8 cellular contexts compared by ENCODE assay signal in the genomic region with DNA sequence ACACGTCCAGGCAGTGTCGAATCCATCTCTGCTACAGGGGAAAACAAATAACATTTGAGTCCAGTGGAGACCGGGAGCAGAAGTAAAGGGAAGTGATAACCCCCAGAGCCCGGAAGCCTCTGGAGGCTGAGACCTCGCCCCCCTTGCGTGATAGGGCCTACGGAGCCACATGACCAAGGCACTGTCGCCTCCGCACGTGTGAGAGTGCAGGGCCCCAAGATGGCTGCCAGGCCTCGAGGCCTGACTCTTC. TPM values are rescaled to one million over a fixed set of nuclear protein-coding genes. Genes with fewer than 3 reads are reported as not detected.
DNase-seq lines count a peak whose midpoint lies in the region; ATAC-seq, FAIRE-seq and TF ChIP-seq lines count a peak whose summit lies in the region.

No MANE protein-coding gene starts in this region.

- no peak for ATAC-seq in activated T-cell treated with anti-CD3 and anti-CD28 coated beads, Interleukin-2, amount 50 U/mL, for 4 hours
- ATAC-seq in SK-N-SH treated with all-trans-retinoic acid at 6 μM for 48 hours: no peak; the same call in 2 of the 3 replicates

- no peaks in the 10 kb centered on the region for H3K9me3 ChIP-seq in small intestine (ENCODE audit: control insufficient read depth, low read depth)

- no peak for DNase-seq in activated T-cell treated with anti-CD3 and anti-CD28 coated beads, Interleukin-2, amount 50 U/mL, for 4 hours
- DNase-seq in activated T-cell treated with anti-CD3 and anti-CD28 coated beads for 4 hours (no peak), fibroblast of villous mesenchyme (ENCODE audit: low read depth) (no peak), small intestine (no peak), DMS79 treated with DMSO at 0.1 percent for 48 hours (lab: John Stamatoyannopoulos, UW) (no peak), NCI-H748 treated with DMSO at 0.1 percent for 48 hours (lab: John Stamatoyannopoulos, UW) (no peak), DMS153 (lab: John Stamatoyannopoulos, UW) (no peak)

- no peak for TF ChIP-seq CTCF in fibroblast of villous mesenchyme (IDR thresholded peaks at IDR 0.05; ENCODE audit: insufficient read depth, low read depth, low read length)

- H3K4me3 ChIP-seq in fibroblast of villous mesenchyme (ENCODE audit: low read depth, low read length) (peak overlapping the region; percentile 66), small intestine (ENCODE audit: low read depth in 1 of 2, low read length in 2 of 2) (peak overlapping the region; percentile 31 to 46)

- peaks cover 0 to 7% of the 10 kb centered on the region in 2 donors for H3K4me1 ChIP-seq in small intestine (ENCODE audit: control insufficient read depth in 2 of 2, insufficient read depth in 1 of 2, low read depth in 1 of 2, low read length in 1 of 2)

- H3K4me1 Mint-ChIP-seq in activated T-cell treated with anti-CD3 and anti-CD28 coated beads, Interleukin-2, amount 50 U/mL, for 4 hours (ENCODE audit: low read depth): peaks cover 44% of the 10 kb centered on the region

- peak overlapping the region; percentile 69 to 99 for H3K27ac ChIP-seq in small intestine (ENCODE audit: low read depth in 1 of 2, low read length in 1 of 2)

- no peaks in the 10 kb centered on the region for H3K27me3 Mint-ChIP-seq in activated T-cell treated with anti-CD3 and anti-CD28 coated beads, Interleukin-2, amount 50 U/mL, for 4 hours (ENCODE audit: low read depth)

- FAIRE-seq in small intestine (lab: Jason Lieb, UNC): peak; percentile 26

- no peaks in the 10 kb centered on the region for H3K27me3 ChIP-seq in small intestine (ENCODE audit: control insufficient read depth in 2 of 2, insufficient read depth in 2 of 2, low read length in 2 of 2)

- no peaks in the 10 kb centered on the region for H3K9me3 Mint-ChIP-seq in activated T-cell treated with anti-CD3 and anti-CD28 coated beads, Interleukin-2, amount 50 U/mL, for 4 hours

- WGBS in small intestine, 3 donors: 0 to 1% (median 1%) methylated on average over 11 of the region's 11 CpGs

- peaks cover 68% of the 10 kb centered on the region for H3K36me3 Mint-ChIP-seq in activated T-cell treated with anti-CD3 and anti-CD28 coated beads, Interleukin-2, amount 50 U/mL, for 4 hours (ENCODE audit: insufficient read depth)

- peaks cover 8 to 13% of the 10 kb centered on the region in 2 donors for H3K36me3 ChIP-seq in small intestine (ENCODE audit: control insufficient read depth in 2 of 2, insufficient read depth in 2 of 2, low read length in 2 of 2)

- H3K4me3 Mint-ChIP-seq in activated T-cell treated with anti-CD3 and anti-CD28 coated beads, Interleukin-2, amount 50 U/mL, for 4 hours: peak overlapping the region; percentile 91

TF ChIP-seq in SK-N-SH treated with all-trans-retinoic acid at 6 μM for 48 hours, 23 proteins besides CTCF, POLR2A, EP300 and RAD21:
- TF ChIP-seq, protein P1, sequence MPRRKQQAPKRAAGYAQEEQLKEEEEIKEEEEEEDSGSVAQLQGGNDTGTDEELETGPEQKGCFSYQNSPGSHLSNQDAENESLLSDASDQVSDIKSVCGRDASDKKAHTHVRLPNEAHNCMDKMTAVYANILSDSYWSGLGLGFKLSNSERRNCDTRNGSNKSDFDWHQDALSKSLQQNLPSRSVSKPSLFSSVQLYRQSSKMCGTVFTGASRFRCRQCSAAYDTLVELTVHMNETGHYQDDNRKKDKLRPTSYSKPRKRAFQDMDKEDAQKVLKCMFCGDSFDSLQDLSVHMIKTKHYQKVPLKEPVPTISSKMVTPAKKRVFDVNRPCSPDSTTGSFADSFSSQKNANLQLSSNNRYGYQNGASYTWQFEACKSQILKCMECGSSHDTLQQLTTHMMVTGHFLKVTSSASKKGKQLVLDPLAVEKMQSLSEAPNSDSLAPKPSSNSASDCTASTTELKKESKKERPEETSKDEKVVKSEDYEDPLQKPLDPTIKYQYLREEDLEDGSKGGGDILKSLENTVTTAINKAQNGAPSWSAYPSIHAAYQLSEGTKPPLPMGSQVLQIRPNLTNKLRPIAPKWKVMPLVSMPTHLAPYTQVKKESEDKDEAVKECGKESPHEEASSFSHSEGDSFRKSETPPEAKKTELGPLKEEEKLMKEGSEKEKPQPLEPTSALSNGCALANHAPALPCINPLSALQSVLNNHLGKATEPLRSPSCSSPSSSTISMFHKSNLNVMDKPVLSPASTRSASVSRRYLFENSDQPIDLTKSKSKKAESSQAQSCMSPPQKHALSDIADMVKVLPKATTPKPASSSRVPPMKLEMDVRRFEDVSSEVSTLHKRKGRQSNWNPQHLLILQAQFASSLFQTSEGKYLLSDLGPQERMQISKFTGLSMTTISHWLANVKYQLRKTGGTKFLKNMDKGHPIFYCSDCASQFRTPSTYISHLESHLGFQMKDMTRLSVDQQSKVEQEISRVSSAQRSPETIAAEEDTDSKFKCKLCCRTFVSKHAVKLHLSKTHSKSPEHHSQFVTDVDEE (CRISPR knock-in tag; IDR thresholded peaks at IDR 0.05): no peak
- TF ChIP-seq, protein P2, sequence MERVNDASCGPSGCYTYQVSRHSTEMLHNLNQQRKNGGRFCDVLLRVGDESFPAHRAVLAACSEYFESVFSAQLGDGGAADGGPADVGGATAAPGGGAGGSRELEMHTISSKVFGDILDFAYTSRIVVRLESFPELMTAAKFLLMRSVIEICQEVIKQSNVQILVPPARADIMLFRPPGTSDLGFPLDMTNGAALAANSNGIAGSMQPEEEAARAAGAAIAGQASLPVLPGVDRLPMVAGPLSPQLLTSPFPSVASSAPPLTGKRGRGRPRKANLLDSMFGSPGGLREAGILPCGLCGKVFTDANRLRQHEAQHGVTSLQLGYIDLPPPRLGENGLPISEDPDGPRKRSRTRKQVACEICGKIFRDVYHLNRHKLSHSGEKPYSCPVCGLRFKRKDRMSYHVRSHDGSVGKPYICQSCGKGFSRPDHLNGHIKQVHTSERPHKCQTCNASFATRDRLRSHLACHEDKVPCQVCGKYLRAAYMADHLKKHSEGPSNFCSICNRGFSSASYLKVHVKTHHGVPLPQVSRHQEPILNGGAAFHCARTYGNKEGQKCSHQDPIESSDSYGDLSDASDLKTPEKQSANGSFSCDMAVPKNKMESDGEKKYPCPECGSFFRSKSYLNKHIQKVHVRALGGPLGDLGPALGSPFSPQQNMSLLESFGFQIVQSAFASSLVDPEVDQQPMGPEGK (CRISPR knock-in tag; IDR thresholded peaks at IDR 0.05; ENCODE audit: borderline replicate concordance): peak; percentile 21; the same call in 1 of the 2 replicates
- TF ChIP-seq ARNTL (CRISPR knock-in tag; IDR thresholded peaks at IDR 0.05; ENCODE audit: borderline replicate concordance, low read depth) (0 out of 2 replicates have a peak, but pooled peaks have one; percentile 17), ISL1 (CRISPR knock-in tag; IDR thresholded peaks at IDR 0.05) (no peak)

RNA-seq across cellular contexts. Expression of a gene that starts 7.2 kb away (rescaled TPM):
- total RNA-seq in activated T-cell treated with anti-CD3 and anti-CD28 coated beads, Interleukin-2, amount 50 U/mL, for 4 hours: 1 to 10 TPM; 4.8 to 5.3 (median 4.9) TPM
- total RNA-seq in fibroblast of villous mesenchyme: 9.1 and 9.7 TPM in 2 replicates
- polyA plus RNA-seq in small intestine: 100 to 1,000 TPM in 2 of 3 donors, 10 to 100 TPM in 1; 60.2 to 201 (median 142) TPM

RNA-seq across cellular contexts. Expression of a gene that starts 10.5 kb away (rescaled TPM):
- total RNA-seq in activated T-cell treated with anti-CD3 and anti-CD28 coated beads, Interleukin-2, amount 50 U/mL, for 4 hours: 100 to 1,000 TPM; 138 to 153 (median 146) TPM
- total RNA-seq in fibroblast of villous mesenchyme: 69.9 and 75.1 TPM in 2 replicates
- 10 to 100 TPM; 53.1 to 66.7 (median 53.5) TPM for polyA plus RNA-seq in small intestine

RNA-seq across cellular contexts. Expression of a gene that starts 11.4 kb away (rescaled TPM):
- 100 to 1,000 TPM; 110 to 134 (median 114) TPM for total RNA-seq in activated T-cell treated with anti-CD3 and anti-CD28 coated beads, Interleukin-2, amount 50 U/mL, for 4 hours
- total RNA-seq in fibroblast of villous mesenchyme: 70.5 and 101 TPM in 2 replicates
- 100 to 1,000 TPM in 1 of 3 donors, 10 to 100 TPM in 2; 69.7 to 126 (median 74.9) TPM for polyA plus RNA-seq in small intestine

RNA-seq across cellular contexts. Expression of a gene that starts 13.7 kb away (rescaled TPM):
- total RNA-seq in activated T-cell treated with anti-CD3 and anti-CD28 coated beads, Interleukin-2, amount 50 U/mL, for 4 hours: 1 to 10 TPM in 2 of 3 donors, under 1 TPM in 1; 0.98 to 1.4 (median 1.3) TPM
- 0.43 and 0.64 TPM in 2 replicates for total RNA-seq in fibroblast of villous mesenchyme
- polyA plus RNA-seq in small intestine: 100 to 1,000 TPM in 1 of 3 donors, 10 to 100 TPM in 2; 23.0 to 107 (median 32.7) TPM

RNA-seq across cellular contexts. Expression of a gene that starts 17.6 kb away (rescaled TPM):
- under 1 TPM; 0.20 to 0.38 (median 0.24) TPM for total RNA-seq in activated T-cell treated with anti-CD3 and anti-CD28 coated beads, Interleukin-2, amount 50 U/mL, for 4 hours
- under 0.01 and 0.64 TPM in 2 replicates for total RNA-seq in fibroblast of villous mesenchyme
- polyA plus RNA-seq in small intestine: 1 to 10 TPM in 1 of 3 donors, not detected in 2; 1.3 TPM
